In genomic region chr17:46152423-46152822, GRCh38 we compare ENCODE assay signal across 11 cellular contexts. TPM values are rescaled to one million over a fixed set of nuclear protein-coding genes. Genes with fewer than 3 reads are reported as not detected.
DNase-seq lines count a peak whose midpoint lies in the region; ATAC-seq and TF ChIP-seq lines count a peak whose summit lies in the region.
"Had no signal": no experiment of that assay in that cellular context is flagged by ENCODE, and none has a peak within 500 bp of the region (broad histone marks: within the 10 kb centered on the region; RNA-seq: fewer than 3 reads in every experiment).

No MANE protein-coding gene starts in this region.

- H3K36me3 ChIP-seq in HEK293 (ENCODE audit: control insufficient read depth in 2 of 2, insufficient read depth in 1 of 2, low read length in 2 of 2) (no peaks in the 10 kb centered on the region; a peak in 1 of 3 replicates), SU-DHL-6 (ENCODE audit: low read length) (no peaks in the 10 kb centered on the region)
- H3K36me3 ChIP-seq: colonic mucosa had no signal

- H3K4me2 ChIP-seq in SU-DHL-6 (ENCODE audit: low read depth, low read length, poor library complexity, severe bottlenecking) = peak overlapping the region; percentile 16

- no peak overlapping the region for H3K27ac ChIP-seq in HEK293 (ENCODE audit: extremely low read depth, low read depth, low read length)
- H3K27ac ChIP-seq in SU-DHL-6 (ENCODE audit: low read depth, low read length) = no peak overlapping the region
- H3K27ac ChIP-seq: colonic mucosa had no signal

- peaks cover 86% of the 10 kb centered on the region for H3K4me1 ChIP-seq in HEK293 (ENCODE audit: control insufficient read depth, insufficient read depth, low read length)

- intact Hi-C loops in natural killer cell (cut with micrococcal nuclease) = loop anchor here (2.0 to 5.0 kb wide), 2 partner anchors 14 to 35 kb away; no protein-coding TSS in a partner anchor

- peaks cover 86 to 90% of the 10 kb centered on the region in 2 donors for H3K4me1 Mint-ChIP-seq in natural killer cell

- no peaks in the 10 kb centered on the region for H3K9me3 Mint-ChIP-seq in natural killer cell

- no peaks in the 10 kb centered on the region for H3K27me3 ChIP-seq in SU-DHL-6 (ENCODE audit: low read length)
- H3K27me3 ChIP-seq: colonic mucosa had no signal

- no peak overlapping the region for H3K4me3 ChIP-seq in HEK293 (ENCODE audit: low read depth, low read length)
- H3K4me3 ChIP-seq in SU-DHL-6 (ENCODE audit: insufficient read depth, low read length, poor library complexity, severe bottlenecking) = no peak overlapping the region
- H3K4me3 ChIP-seq: colonic mucosa had no signal

- TF ChIP-seq CTCF in HEK293 (tag by site-specific recombination; IDR thresholded peaks at IDR 0.05) (no peak), SU-DHL-6 (IDR thresholded peaks at IDR 0.05; ENCODE audit: insufficient read depth, low read length, poor library complexity, severe bottlenecking) (no peak), natural killer cell (IDR thresholded peaks at IDR 0.05) (no peak)

- H3K9me3 ChIP-seq in HEK293 (ENCODE audit: control insufficient read depth, insufficient read depth, low read depth, low read length) = no peaks in the 10 kb centered on the region
- no peaks in the 10 kb centered on the region for H3K9me3 ChIP-seq in SU-DHL-6 (ENCODE audit: insufficient read depth, low read length)
- H3K9me3 ChIP-seq: colonic mucosa had no signal

- peak overlapping the region; percentile 41 for H3K4me3 Mint-ChIP-seq in natural killer cell

- peaks cover 23% of the 10 kb centered on the region for H4K20me1 ChIP-seq in SU-DHL-6 (ENCODE audit: low read depth, low read length)

- peak overlapping the region; percentile 61 to 73 for H3K27ac Mint-ChIP-seq in natural killer cell

- no peaks in the 10 kb centered on the region for H3K9me2 ChIP-seq in SU-DHL-6 (replicated peaks; ENCODE audit: insufficient read depth, low read length)

- POLR2A ChIA-PET in HEK293 (lab: Yijun Ruan, JAX) = interaction anchor here (0.6 kb wide), 2 partner anchors 34 to 94 kb away, joined by 3 read pairs; no protein-coding TSS in a partner anchor

- no peak overlapping the region for H2AFZ ChIP-seq in SU-DHL-6 (ENCODE audit: low read depth, low read length, severe bottlenecking)

- peaks cover 18% of the 10 kb centered on the region for H3F3A ChIP-seq in SU-DHL-6 (ENCODE audit: insufficient read depth)

- CTCF ChIA-PET in HEK293 (lab: Yijun Ruan, JAX) = interaction anchor here (0.7 to 1.9 kb wide), 7 partner anchors 8 to 135 kb away, joined by 3 to 8 read pairs (median 5); no protein-coding TSS in a partner anchor

- no peaks in the 10 kb centered on the region for H3K36me3 Mint-ChIP-seq in natural killer cell

- H3K27me3 Mint-ChIP-seq in natural killer cell (ENCODE audit: low read depth in 2 of 2) = no peaks in the 10 kb centered on the region

- ATAC-seq in natural killer cell = no peak
- ATAC-seq: sciatic nerve had no signal

- peaks cover 99% of the 10 kb centered on the region for H3K79me2 ChIP-seq in SU-DHL-6 (ENCODE audit: insufficient read depth, low read length)

- H3K9ac ChIP-seq in SU-DHL-6 (ENCODE audit: low read length) = no peak overlapping the region

- peak; percentile 83 for DNase-seq in DMS53 (lab: John Stamatoyannopoulos, UW)
- no peak for DNase-seq in natural killer cell
- no peak for DNase-seq in HuH-7 (ENCODE audit: low spot score)
- no peak for DNase-seq in amniotic stem cell (lab: John Stamatoyannopoulos, UW)
- DNase-seq in stimulated activated CD4-positive, alpha-beta T cell treated with anti-CD3 and anti-CD28 coated beads, Interleukin-4, amount 100 ng/mL, for 24 hours = no peak
- DNase-seq: colonic mucosa, MV-4-11, T-helper 9 cell had no signal

TF ChIP-seq in HEK293, 187 proteins besides CTCF, POLR2A, EP300 and RAD21:
- TF ChIP-seq HOXA7 (CRISPR knock-in tag; IDR thresholded peaks at IDR 0.05; ENCODE audit: borderline replicate concordance) (no peak), MZF1 (tag by site-specific recombination; IDR thresholded peaks at IDR 0.05; ENCODE audit: borderline replicate concordance) (no peak), ELK4 (IDR thresholded peaks at IDR 0.05; ENCODE audit: borderline replicate concordance, low read depth, low read length) (no peak), ZNF239 (tag by site-specific recombination; IDR thresholded peaks at IDR 0.05) (no peak), PATZ1 (tag by site-specific recombination; IDR thresholded peaks at IDR 0.05) (no peak), SCRT2 (tag by site-specific recombination; IDR thresholded peaks at IDR 0.05) (peak; percentile 54)
TF ChIP-seq in HEK293: peak in this region for 1.

RNA-seq across cellular contexts. Expression of gene KANSL1, which starts 40.8 kb away (rescaled TPM):
- 100 to 1,000 TPM; 202 to 240 (median 220) TPM for total RNA-seq in natural killer cell
